In the genomic region with DNA sequence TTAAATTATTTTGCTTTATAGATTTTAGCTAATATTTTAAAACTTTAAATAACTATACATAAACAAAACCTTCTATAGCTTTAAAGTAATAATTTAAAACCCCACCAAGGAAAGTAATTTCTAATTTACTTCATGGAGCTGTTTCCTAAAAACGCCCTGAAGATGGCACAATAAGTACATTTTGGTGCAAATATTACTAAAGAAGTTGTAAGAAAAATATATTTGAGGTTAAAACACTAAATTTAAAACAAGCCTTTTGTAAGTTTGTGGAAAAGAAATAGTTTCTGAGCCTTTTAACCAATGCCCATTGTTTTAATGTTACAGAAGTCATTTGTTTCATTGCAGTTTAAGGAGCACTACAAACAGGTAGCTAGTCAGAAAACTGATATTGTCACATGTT, we compare ENCODE assay signal across 20 cellular contexts.
DNase-seq lines count a peak whose midpoint lies in the region; ATAC-seq and TF ChIP-seq lines count a peak whose summit lies in the region.
"Had no signal": no experiment of that assay in that cellular context is flagged by ENCODE, and none has a peak within 500 bp of the region (broad histone marks: within the 10 kb centered on the region; RNA-seq: fewer than 3 reads in every experiment).

No MANE protein-coding gene starts in this region.

- H2BK120ac ChIP-seq in trophoblast cell (ENCODE audit: insufficient read depth, low read length, poor library complexity), result no peak overlapping the region

- intact Hi-C loops in A673 (cut with micrococcal nuclease; ENCODE audit: unreplicated experiment), result no loop called here

- H2BK5ac ChIP-seq in trophoblast cell (ENCODE audit: low read depth, low read length, poor library complexity), result no peak overlapping the region

- H3K4me2 ChIP-seq in hepatocyte (no peak overlapping the region), trophoblast cell (ENCODE audit: low read length) (no peak overlapping the region)

- H2BK12ac ChIP-seq in trophoblast cell (ENCODE audit: low read length), result no peak overlapping the region

- TF ChIP-seq EP300 in Ishikawa (IDR thresholded peaks at IDR 0.05; ENCODE audit: borderline replicate concordance), result no peak

- H3K27me3 ChIP-seq in hepatocyte (no peaks in the 10 kb centered on the region), A673 (replicated peaks; ENCODE audit: insufficient read depth, low read depth, low read length, poor library complexity) (no peaks in the 10 kb centered on the region), trophoblast cell (ENCODE audit: insufficient read depth, low read length) (no peaks in the 10 kb centered on the region)
- H3K27me3 ChIP-seq: BE2C, esophagus muscularis mucosa had no signal

- H3K36me3 ChIP-seq in hepatocyte (replicated peaks; ENCODE audit: insufficient read depth, low read depth) (no peaks in the 10 kb centered on the region), A673 (ENCODE audit: insufficient read depth, low read length, poor library complexity, severe bottlenecking) (no peaks in the 10 kb centered on the region), trophoblast cell (ENCODE audit: control insufficient read depth in 1 of 2, insufficient read depth in 2 of 2, low read length in 2 of 2) (no peaks in the 10 kb centered on the region)
- H3K36me3 ChIP-seq: BE2C, esophagus muscularis mucosa, prostate gland had no signal

- H3K79me2 ChIP-seq in hepatocyte, result no peaks in the 10 kb centered on the region
- no peaks in the 10 kb centered on the region for H3K79me2 ChIP-seq in trophoblast cell (ENCODE audit: control insufficient read depth, insufficient read depth, low read length, poor library complexity)

- H3K79me1 ChIP-seq in trophoblast cell (ENCODE audit: low read length), result no peaks in the 10 kb centered on the region

- no peak overlapping the region for H3K14ac ChIP-seq in trophoblast cell (ENCODE audit: low read length)

- WGBS in hepatocyte (ENCODE audit: low lambda C conversion rate, missing lambda C conversion rate), result 63% methylated on average over 1 of the region's 1 CpG
- WGBS in trophoblast cell (ENCODE audit: extremely low coverage, insufficient coverage, insufficient read length), result no CpG with 5 or more reads among the region's 1 CpG

- CTCF ChIA-PET in A673 (lab: Charles Lee), result no interaction called here

- H2AK5ac ChIP-seq in trophoblast cell (ENCODE audit: low read length), result no peak overlapping the region

- no peak overlapping the region for H3K9ac ChIP-seq in trophoblast cell (ENCODE audit: low read length)

- POLR2A ChIA-PET in A673 (lab: Charles Lee; ENCODE audit: low non-redundant PET), result no interaction called here

- peak; percentile 24 for TF ChIP-seq CTCF in AG09319 (IDR thresholded peaks at IDR 0.05; ENCODE audit: low read depth, low read length)
- TF ChIP-seq CTCF in astrocyte of the spinal cord (IDR thresholded peaks at IDR 0.05; ENCODE audit: low read depth, low read length), result peak; percentile 24
- TF ChIP-seq CTCF in hepatocyte (IDR thresholded peaks at IDR 0.05; ENCODE audit: poor library complexity), result peak; percentile 46
- no peak; the same call in 1 of the 2 replicates for TF ChIP-seq CTCF in A673 (conservative IDR thresholded peaks at IDR 0.05; ENCODE audit: low read depth, low read length)

- H2AFZ ChIP-seq in hepatocyte (no peak overlapping the region), trophoblast cell (ENCODE audit: insufficient read depth, low read length, poor library complexity) (no peak overlapping the region)

- H3K27ac ChIP-seq in hepatocyte, result no peak overlapping the region
- H3K27ac ChIP-seq in A673 (ENCODE audit: low read depth, low read length, poor library complexity, severe bottlenecking), result no peak overlapping the region
- H3K27ac ChIP-seq in trophoblast cell (ENCODE audit: low read depth, low read length), result no peak overlapping the region
- H3K27ac ChIP-seq: coronary artery, esophagus muscularis mucosa, prostate gland had no signal

- H3K18ac ChIP-seq in trophoblast cell (ENCODE audit: low read length), result no peak overlapping the region

- ATAC-seq in GM19035 (IDR thresholded peaks at IDR 0.05; ENCODE audit: unreplicated experiment) (no peak), left lobe of liver (no peak)
- ATAC-seq: left ventricle myocardium superior had no signal

- H3K9me3 ChIP-seq in hepatocyte (ENCODE audit: low read depth) (no peaks in the 10 kb centered on the region), A673 (ENCODE audit: low read depth, low read length, poor library complexity, severe bottlenecking) (no peaks in the 10 kb centered on the region), trophoblast cell (ENCODE audit: insufficient read depth, low read depth, low read length) (no peaks in the 10 kb centered on the region)
- H3K9me3 ChIP-seq: BE2C, esophagus muscularis mucosa, prostate gland had no signal

- peak; percentile 53 for TF ChIP-seq RAD21 in Ishikawa (IDR thresholded peaks at IDR 0.05; ENCODE audit: low read depth)

- no peak overlapping the region for H3K4ac ChIP-seq in trophoblast cell (ENCODE audit: low read depth, low read length)

- no peak overlapping the region for H4K8ac ChIP-seq in trophoblast cell (ENCODE audit: low read depth, low read length)

- DNase-seq in AG09319 (ENCODE audit: extremely low read depth, low read depth), result no peak
- DNase-seq in astrocyte of the spinal cord (ENCODE audit: low read depth, low spot score), result no peak
- DNase-seq in hepatocyte (ENCODE audit: low spot score), result no peak
- DNase-seq in A673 (ENCODE audit: low spot score), result no peak
- DNase-seq in left lobe of liver (ENCODE audit: low spot score), result no peak
- no peak for DNase-seq in trophoblast cell
- DNase-seq: BE2C, DMS79 treated with DMSO at 0.1 percent for 48 hours, hypothalamus, left ventricle myocardium superior, MV-4-11, naive B cell, NCI-H2081 treated with DMSO at 0.1 percent for 48 hours, NCI-H524 treated with DMSO at 0.1 percent for 48 hours, substantia nigra had no signal

- H4K20me1 ChIP-seq in hepatocyte (ENCODE audit: insufficient read depth, poor library complexity, severe bottlenecking), result no peaks in the 10 kb centered on the region

- in situ Hi-C loops in astrocyte of the spinal cord (cut with HindIII; ENCODE audit: low sequenced_read_pairs), result no loop called here

- H3K23ac ChIP-seq in trophoblast cell (ENCODE audit: low read length), result no peak overlapping the region

- BruUV-seq in A673 (replicated peaks; lab: Mats Ljungman, UMichigan), result no TSS peak

- H4K12ac ChIP-seq in trophoblast cell (ENCODE audit: low read depth, low read length), result no peak overlapping the region

- H4K91ac ChIP-seq in trophoblast cell (ENCODE audit: low read depth, low read length), result no peak overlapping the region

- H3K4me1 ChIP-seq in hepatocyte (ENCODE audit: insufficient read depth) (no peaks in the 10 kb centered on the region), A673 (ENCODE audit: insufficient read depth, low read length, poor library complexity, severe bottlenecking) (no peaks in the 10 kb centered on the region), trophoblast cell (ENCODE audit: control insufficient read depth in 1 of 2, insufficient read depth in 2 of 2, low read length in 2 of 2) (no peaks in the 10 kb centered on the region)
- H3K4me1 ChIP-seq: BE2C, prostate gland had no signal

- H3K4me3 ChIP-seq in astrocyte of the spinal cord (ENCODE audit: low read depth, low read length), result no peak overlapping the region
- no peak overlapping the region for H3K4me3 ChIP-seq in hepatocyte
- H3K4me3 ChIP-seq in A673 (ENCODE audit: low read depth, low read length, poor library complexity, severe bottlenecking), result no peak overlapping the region
- no peak overlapping the region for H3K4me3 ChIP-seq in trophoblast cell (ENCODE audit: low read depth, low read length)
- H3K4me3 ChIP-seq: coronary artery, esophagus muscularis mucosa, prostate gland had no signal

- no peaks in the 10 kb centered on the region for H3K9me2 ChIP-seq in hepatocyte (replicated peaks; ENCODE audit: insufficient read depth)

TF ChIP-seq in Ishikawa, 13 proteins besides CTCF, POLR2A, EP300 and RAD21 (continues in another document):
- TF ChIP-seq TCF12 (IDR thresholded peaks at IDR 0.05; ENCODE audit: low read depth) (no peak), CEBPB (IDR thresholded peaks at IDR 0.05) (no peak), EGR1 (IDR thresholded peaks at IDR 0.05) (no peak), FOXM1 (IDR thresholded peaks at IDR 0.05; ENCODE audit: borderline replicate concordance, low read depth) (no peak), ZBTB7A (IDR thresholded peaks at IDR 0.05; ENCODE audit: low read depth) (no peak), TAF1 (IDR thresholded peaks at IDR 0.05; ENCODE audit: low read depth) (no peak), YY1 (IDR thresholded peaks at IDR 0.05; ENCODE audit: low read depth) (no peak), NFIC (IDR thresholded peaks at IDR 0.05) (no peak), CREB1 (IDR thresholded peaks at IDR 0.05; ENCODE audit: low read depth) (no peak)
- TF ChIP-seq, protein P1, sequence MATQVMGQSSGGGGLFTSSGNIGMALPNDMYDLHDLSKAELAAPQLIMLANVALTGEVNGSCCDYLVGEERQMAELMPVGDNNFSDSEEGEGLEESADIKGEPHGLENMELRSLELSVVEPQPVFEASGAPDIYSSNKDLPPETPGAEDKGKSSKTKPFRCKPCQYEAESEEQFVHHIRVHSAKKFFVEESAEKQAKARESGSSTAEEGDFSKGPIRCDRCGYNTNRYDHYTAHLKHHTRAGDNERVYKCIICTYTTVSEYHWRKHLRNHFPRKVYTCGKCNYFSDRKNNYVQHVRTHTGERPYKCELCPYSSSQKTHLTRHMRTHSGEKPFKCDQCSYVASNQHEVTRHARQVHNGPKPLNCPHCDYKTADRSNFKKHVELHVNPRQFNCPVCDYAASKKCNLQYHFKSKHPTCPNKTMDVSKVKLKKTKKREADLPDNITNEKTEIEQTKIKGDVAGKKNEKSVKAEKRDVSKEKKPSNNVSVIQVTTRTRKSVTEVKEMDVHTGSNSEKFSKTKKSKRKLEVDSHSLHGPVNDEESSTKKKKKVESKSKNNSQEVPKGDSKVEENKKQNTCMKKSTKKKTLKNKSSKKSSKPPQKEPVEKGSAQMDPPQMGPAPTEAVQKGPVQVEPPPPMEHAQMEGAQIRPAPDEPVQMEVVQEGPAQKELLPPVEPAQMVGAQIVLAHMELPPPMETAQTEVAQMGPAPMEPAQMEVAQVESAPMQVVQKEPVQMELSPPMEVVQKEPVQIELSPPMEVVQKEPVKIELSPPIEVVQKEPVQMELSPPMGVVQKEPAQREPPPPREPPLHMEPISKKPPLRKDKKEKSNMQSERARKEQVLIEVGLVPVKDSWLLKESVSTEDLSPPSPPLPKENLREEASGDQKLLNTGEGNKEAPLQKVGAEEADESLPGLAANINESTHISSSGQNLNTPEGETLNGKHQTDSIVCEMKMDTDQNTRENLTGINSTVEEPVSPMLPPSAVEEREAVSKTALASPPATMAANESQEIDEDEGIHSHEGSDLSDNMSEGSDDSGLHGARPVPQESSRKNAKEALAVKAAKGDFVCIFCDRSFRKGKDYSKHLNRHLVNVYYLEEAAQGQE (IDR thresholded peaks at IDR 0.05; ENCODE audit: low read depth), result no peak
- TF ChIP-seq, protein P2, sequence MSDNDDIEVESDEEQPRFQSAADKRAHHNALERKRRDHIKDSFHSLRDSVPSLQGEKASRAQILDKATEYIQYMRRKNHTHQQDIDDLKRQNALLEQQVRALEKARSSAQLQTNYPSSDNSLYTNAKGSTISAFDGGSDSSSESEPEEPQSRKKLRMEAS (IDR thresholded peaks at IDR 0.05), result no peak
